Comparison of ENCODE assay signal across 8 cellular contexts in genomic region chr16:4692460-4693295, GRCh38. TPM values are rescaled to one million over a fixed set of nuclear protein-coding genes. Genes with fewer than 3 reads are reported as not detected.
DNase-seq lines count a peak whose midpoint lies in the region; ATAC-seq and TF ChIP-seq lines count a peak whose summit lies in the region.

No MANE protein-coding gene starts in this region.

- H3K27me3 ChIP-seq in Loucy (ENCODE audit: insufficient read depth, low read length, poor library complexity, severe bottlenecking) (no peaks in the 10 kb centered on the region), layer of hippocampus (ENCODE audit: control insufficient read depth, insufficient read depth, low read length) (no peaks in the 10 kb centered on the region), suprapubic skin (no peaks in the 10 kb centered on the region)

- H4K20me1 ChIP-seq in Loucy (ENCODE audit: insufficient read depth, low read length, poor library complexity, severe bottlenecking), result no peaks in the 10 kb centered on the region

- DNase-seq in suprapubic skin (ENCODE audit: low spot score in 2 of 2) (peak in 1 of 2 donors; percentile 82), AG20443 (ENCODE audit: low spot score) (no peak), occipital lobe (lab: John Stamatoyannopoulos, UW) (no peak)

- H3K79me2 ChIP-seq in Loucy (ENCODE audit: insufficient read depth, low read length), result peaks cover 5% of the 10 kb centered on the region; the same call in 1 of the 2 replicates

- H3K9me3 ChIP-seq in ES-I3 (ENCODE audit: control insufficient read depth, insufficient read depth, low read length) (no peaks in the 10 kb centered on the region), Loucy (ENCODE audit: insufficient read depth, low read depth, low read length) (no peaks in the 10 kb centered on the region), suprapubic skin (no peaks in the 10 kb centered on the region)

- ATAC-seq in GM21825 (IDR thresholded peaks at IDR 0.05; ENCODE audit: unreplicated experiment), result peak; percentile 4

- no peaks in the 10 kb centered on the region for H3K9me2 ChIP-seq in Loucy (replicated peaks; ENCODE audit: low read depth, low read length)

- H3K36me3 ChIP-seq in ES-I3 (ENCODE audit: insufficient read depth, low read length) (no peaks in the 10 kb centered on the region; the same call in 1 of the 2 replicates), Loucy (ENCODE audit: insufficient read depth, low read length) (no peaks in the 10 kb centered on the region), suprapubic skin (peaks cover 33% of the 10 kb centered on the region)

- H3K4me1 Mint-ChIP-seq in brain, result peaks cover 7% of the 10 kb centered on the region

- TF ChIP-seq CTCF in Loucy (conservative IDR thresholded peaks at IDR 0.05; ENCODE audit: low read length) (no peak), brain (conservative IDR thresholded peaks at IDR 0.05) (no peak), suprapubic skin (IDR thresholded peaks at IDR 0.05) (no peak)

- no peak for TF ChIP-seq EP300 in suprapubic skin (IDR thresholded peaks at IDR 0.05)

- H3K27ac ChIP-seq in layer of hippocampus (ENCODE audit: low read depth, low read length), result peak overlapping the region; percentile 82
- H3K27ac ChIP-seq in suprapubic skin, result peak overlapping the region; percentile 48

- TF ChIP-seq POLR2A in suprapubic skin (IDR thresholded peaks at IDR 0.05), result no peak

- H3K36me3 Mint-ChIP-seq in brain, result no peaks in the 10 kb centered on the region

- peak overlapping the region; percentile 82 to 86 (median 85) for H3K4me3 Mint-ChIP-seq in brain

- H3K4me1 ChIP-seq in ES-I3 (ENCODE audit: insufficient read depth, low read length) (no peaks in the 10 kb centered on the region; the same call in 1 of the 2 replicates), Loucy (ENCODE audit: insufficient read depth, low read length, poor library complexity, severe bottlenecking) (no peaks in the 10 kb centered on the region), suprapubic skin (peaks cover 28% of the 10 kb centered on the region)

- H3K9ac ChIP-seq in ES-I3 (ENCODE audit: low read depth, low read length) (peak overlapping the region; percentile 57; the same call in 1 of the 2 replicates), Loucy (ENCODE audit: low read depth, low read length, poor library complexity, severe bottlenecking) (peak overlapping the region; percentile 55)

- no peaks in the 10 kb centered on the region for H3K9me3 Mint-ChIP-seq in brain

- H3K4me3 ChIP-seq in Loucy (ENCODE audit: low read length, poor library complexity, severe bottlenecking) (peak overlapping the region; percentile 73), suprapubic skin (peak overlapping the region; percentile 70)

- H3K27me3 Mint-ChIP-seq in brain, result no peaks in the 10 kb centered on the region

- 21% methylated on average over 20 of the region's 31 CpGs for WGBS in suprapubic skin

- peak overlapping the region; percentile 78; the same call in 1 of the 2 replicates for H2AFZ ChIP-seq in Loucy (ENCODE audit: low read length)

- H3K4me2 ChIP-seq in Loucy (ENCODE audit: low read depth, low read length, poor library complexity, severe bottlenecking), result peak overlapping the region; percentile 76

- no peaks in the 10 kb centered on the region for H3F3A ChIP-seq in Loucy (ENCODE audit: low read depth)

- peak overlapping the region in 4 of 5 experiments; percentile 55 to 86 (median 82) for H3K27ac Mint-ChIP-seq in brain

RNA-seq across cellular contexts. Expression of gene NUDT16L1, which starts 0.7 kb away (rescaled TPM):
- 78.7 TPM for polyA plus RNA-seq in brain (ENCODE audit: insufficient read depth, low read depth, low replicate concordance)
- total RNA-seq in suprapubic skin (10 to 100 TPM; 19.9 to 32.7 (median 24.6) TPM), occipital lobe (33.4 TPM)

RNA-seq across cellular contexts. Expression of gene ANKS3, which starts 41.4 kb away (rescaled TPM):
- polyA plus RNA-seq in brain (ENCODE audit: insufficient read depth, low read depth, low replicate concordance), result 6.2 TPM
- total RNA-seq in suprapubic skin (10 to 100 TPM; 11.5 to 36.5 (median 20.0) TPM), occipital lobe (19.8 TPM)

RNA-seq across cellular contexts. Expression of gene DNAAF8, which starts 41.7 kb away (rescaled TPM):
- polyA plus RNA-seq in brain (ENCODE audit: insufficient read depth, low read depth, low replicate concordance), result 3.5 TPM
- total RNA-seq in suprapubic skin (1 to 10 TPM in 2 of 4 donors, under 1 TPM in 1, not detected in 1; 0.36 to 1.7 (median 1.4) TPM), occipital lobe (0.62 TPM)
